Comparison of ENCODE assay signal across 30 cellular contexts in genomic region chr1:4965346-4965726, GRCh38.
"Had no signal": no experiment of that assay in that cellular context is flagged by ENCODE, and none has a peak within 500 bp of the region (broad histone marks: within the 10 kb centered on the region; RNA-seq: fewer than 3 reads in every experiment).

No MANE protein-coding gene starts in this region.

- H3K4me1 ChIP-seq: Peyer's patch, SJSA1 had no signal

- H3K27ac ChIP-seq: brain microvascular endothelial cell, KMS-11, Peyer's patch, RWPE1, SJSA1 had no signal

- H3K27ac Mint-ChIP-seq: activated CD4-positive, alpha-beta memory T cell treated with anti-CD3 and anti-CD28 coated beads for 36 hours; activated CD4-positive, alpha-beta T cell treated with anti-CD3 and anti-CD28 coated beads, Interleukin-2, amount 10 ng/mL, durations not matched to agents 24 days and 14 days; activated naive CD4-positive, alpha-beta T cell treated with anti-CD3 and anti-CD28 coated beads, Interleukin-2, amount 10 ng/mL, durations not matched to agents 7 days and 5 days; activated naive CD8-positive, alpha-beta T cell treated with anti-CD3 and anti-CD28 coated beads for 36 hours; activated T-cell treated with anti-CD3 and anti-CD28 coated beads, Interleukin-2, amount 50 U/mL, for 72 hours; activated T-helper 2 cell treated with anti-CD3 and anti-CD28 coated beads, Interferon-gamma antibody, Interleukin-2, Interleukin-4, amounts not matched to agents 10 μg/mL and 5 μg/mL and 100 μg/mL, durations not matched to agents 14 hours and 24 hours and 36 hours; T-helper 1 cell treated with Interleukin-12 subunit alpha and Interleukin-12 subunit beta and Interleukin-4 antibody, amounts not matched to agents 30 μg/mL and 1 μg/mL, for 36 hours; WTC11 had no signal

- H3K9me3 Mint-ChIP-seq: activated CD4-positive, alpha-beta memory T cell treated with anti-CD3 and anti-CD28 coated beads for 36 hours; activated CD4-positive, alpha-beta T cell treated with anti-CD3 and anti-CD28 coated beads, Interleukin-2, amount 10 ng/mL, durations not matched to agents 24 days and 14 days; activated naive CD4-positive, alpha-beta T cell treated with anti-CD3 and anti-CD28 coated beads, Interleukin-2, amount 10 ng/mL, durations not matched to agents 7 days and 5 days; activated T-cell treated with anti-CD3 and anti-CD28 coated beads, Interleukin-2, amount 50 U/mL, for 72 hours; activated T-helper 2 cell treated with anti-CD3 and anti-CD28 coated beads, Interferon-gamma antibody, Interleukin-2, Interleukin-4, amounts not matched to agents 10 μg/mL and 5 μg/mL and 100 μg/mL, durations not matched to agents 14 hours and 24 hours and 36 hours; T-helper 1 cell treated with Interleukin-12 subunit alpha and Interleukin-12 subunit beta and Interleukin-4 antibody, amounts not matched to agents 30 μg/mL and 1 μg/mL, for 36 hours had no signal

- H3K4me2 ChIP-seq: KMS-11 had no signal

- DNase-seq: activated CD4-positive, alpha-beta memory T cell treated with anti-CD3 and anti-CD28 coated beads for 36 hours; activated CD4-positive, alpha-beta T cell treated with anti-CD3 and anti-CD28 coated beads, Interleukin-2, amount 10 ng/mL, durations not matched to agents 24 days and 14 days; activated CD4-positive, CD25-positive, alpha-beta regulatory T cell treated with anti-CD3 and anti-CD28 coated beads, Interleukin-2, amount 50 U/mL, for 72 hours; activated gamma-delta T cell treated with Interleukin-2 at 50 U/mL for 16 hours; activated naive CD4-positive, alpha-beta T cell treated with anti-CD3 and anti-CD28 coated beads, Interleukin-2, amount 10 ng/mL, durations not matched to agents 7 days and 5 days; activated naive CD8-positive, alpha-beta T cell treated with anti-CD3 and anti-CD28 coated beads for 36 hours; activated T-cell treated with anti-CD3 and anti-CD28 coated beads, Interleukin-2, amount 50 U/mL, for 72 hours; brain microvascular endothelial cell; MV-4-11; NCI-H1092 treated with DMSO at 0.1 percent for 48 hours; NCI-H1417 treated with DMSO at 0.1 percent for 48 hours; NCI-H1694; NCI-H2029; NCI-H2107; NCI-H2171 treated with DMSO at 0.1 percent for 48 hours; NCI-H345; NCI-H510A; NCI-H526 treated with DMSO at 0.1 percent for 48 hours; NCI-H82; NK-92 treated with Interleukin-12 subunit alpha and Interleukin-12 subunit beta, amount 100 ng/mL, for 24 hours; Peyer's patch; SHP77; SW 1271 had no signal

- H3K27me3 Mint-ChIP-seq: activated CD4-positive, alpha-beta T cell treated with anti-CD3 and anti-CD28 coated beads, Interleukin-2, amount 10 ng/mL, durations not matched to agents 24 days and 14 days had no signal

- ATAC-seq: activated T-cell treated with anti-CD3 and anti-CD28 coated beads, Interleukin-2, amount 50 U/mL, for 72 hours; SK-N-SH treated with all-trans-retinoic acid at 6 μM for 48 hours; WTC11 had no signal

- H3K4me3 Mint-ChIP-seq: activated CD4-positive, alpha-beta memory T cell treated with anti-CD3 and anti-CD28 coated beads for 36 hours; activated CD4-positive, alpha-beta T cell treated with anti-CD3 and anti-CD28 coated beads, Interleukin-2, amount 10 ng/mL, durations not matched to agents 24 days and 14 days; activated naive CD4-positive, alpha-beta T cell treated with anti-CD3 and anti-CD28 coated beads, Interleukin-2, amount 10 ng/mL, durations not matched to agents 7 days and 5 days; activated naive CD8-positive, alpha-beta T cell treated with anti-CD3 and anti-CD28 coated beads for 36 hours; activated T-cell treated with anti-CD3 and anti-CD28 coated beads, Interleukin-2, amount 50 U/mL, for 72 hours; T-helper 1 cell treated with Interleukin-12 subunit alpha and Interleukin-12 subunit beta and Interleukin-4 antibody, amounts not matched to agents 30 μg/mL and 1 μg/mL, for 36 hours; WTC11 had no signal

- H3K36me3 Mint-ChIP-seq: activated CD4-positive, alpha-beta memory T cell treated with anti-CD3 and anti-CD28 coated beads for 36 hours; activated naive CD4-positive, alpha-beta T cell treated with anti-CD3 and anti-CD28 coated beads, Interleukin-2, amount 10 ng/mL, durations not matched to agents 7 days and 5 days; activated naive CD8-positive, alpha-beta T cell treated with anti-CD3 and anti-CD28 coated beads for 36 hours had no signal

- H3K9ac ChIP-seq: KMS-11 had no signal

- H3K4me3 ChIP-seq: Peyer's patch, SJSA1 had no signal

- H3K9me3 ChIP-seq: Peyer's patch had no signal

- H3K36me3 ChIP-seq: brain microvascular endothelial cell, Peyer's patch, SJSA1 had no signal

- H3K4me1 Mint-ChIP-seq: activated naive CD4-positive, alpha-beta T cell treated with anti-CD3 and anti-CD28 coated beads, Interleukin-2, amount 10 ng/mL, durations not matched to agents 7 days and 5 days; WTC11 had no signal

- H3K27me3 ChIP-seq: brain microvascular endothelial cell, Peyer's patch, SJSA1 had no signal
